8 cellular contexts compared by ENCODE assay signal in the genomic region with DNA sequence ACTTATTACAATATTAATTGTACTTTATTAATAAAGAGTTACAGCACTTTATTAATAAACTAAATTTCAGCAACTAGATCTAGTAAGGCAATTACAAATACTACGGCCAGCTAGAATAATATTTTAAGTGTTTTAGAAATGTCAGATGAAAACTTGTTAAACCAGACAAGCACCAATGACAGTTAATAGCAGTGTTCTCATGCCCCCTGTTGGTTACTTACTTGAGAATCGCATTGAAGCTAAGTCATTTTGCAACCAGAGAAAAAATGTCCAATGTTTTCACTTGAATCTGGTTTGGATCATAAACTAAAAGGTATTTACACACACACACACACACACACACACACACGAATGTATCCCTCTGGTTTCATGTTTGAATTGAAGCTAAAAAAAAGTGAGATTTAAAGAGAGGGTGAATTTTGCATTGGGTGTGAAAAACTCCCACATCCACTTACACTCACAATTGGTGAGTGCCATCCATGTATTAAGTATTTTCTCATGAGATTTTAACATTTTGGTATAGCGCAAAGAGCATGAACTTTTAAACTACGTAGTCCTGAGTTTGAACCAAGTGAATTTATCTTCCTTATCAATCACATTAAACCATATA.
DNase-seq lines count a peak whose midpoint lies in the region; ATAC-seq, FAIRE-seq and TF ChIP-seq lines count a peak whose summit lies in the region.

No MANE protein-coding gene starts in this region.

- BruUV-seq in Panc1 (replicated peaks; lab: Mats Ljungman, UMichigan) = no TSS peak

- CTCF ChIA-PET in Panc1 (lab: Charles Lee) = interaction anchor here (0.6 to 0.7 kb wide), 3 partner anchors 59 to 505 kb away, joined by 3 to 4 read pairs (median 4); no protein-coding TSS in a partner anchor

- POLR2A ChIA-PET in Panc1 (lab: Charles Lee) = no interaction called here

- TF ChIP-seq CTCF in D721Med (IDR thresholded peaks at IDR 0.05; ENCODE audit: insufficient read depth, missing control alignments) (peak; percentile 79), Panc1 (IDR thresholded peaks at IDR 0.05) (peak; percentile 44; the same call in 1 of the 2 replicates), testis (IDR thresholded peaks at IDR 0.05) (peak in 2 of 3 experiments; percentile 24 to 29)

- intact Hi-C loops in Panc1 (cut with micrococcal nuclease; ENCODE audit: unreplicated experiment) (loop anchor here (5.0 to 10.0 kb wide), 3 partner anchors 312 to 1175 kb away; no protein-coding TSS in a partner anchor), testis (cut with DNase I; ENCODE audit: low total_unique reads) (no loop called here)

- FAIRE-seq in D721Med (lab: Jason Lieb, UNC) = peak; percentile 93

- WGBS in testis, 2 donors = 36 to 39% methylated on average over 5 of the region's 5 CpGs

- H3K4me1 ChIP-seq in Panc1 (ENCODE audit: control insufficient read depth, insufficient read depth, low read length) (no peaks in the 10 kb centered on the region), testis (no peaks in the 10 kb centered on the region)

- H3K9me3 ChIP-seq in Panc1 (ENCODE audit: control insufficient read depth, insufficient read depth, low read depth, low read length) (no peaks in the 10 kb centered on the region), testis (no peaks in the 10 kb centered on the region)

- DNase-seq in D721Med (ENCODE audit: insufficient read length, low spot score) (no peak), Panc1 (ENCODE audit: low read depth, low spot score) (peak; percentile 12), fibroblast of the conjunctiva (ENCODE audit: low read depth) (peak; percentile 47), testis (peak; percentile 36)

- H3K27me3 ChIP-seq in Panc1 (ENCODE audit: control insufficient read depth, insufficient read depth, low read length) = no peaks in the 10 kb centered on the region
- H3K27me3 ChIP-seq in testis = no peaks in the 10 kb centered on the region

- in situ Hi-C loops in Panc1 (cut with HindIII; ENCODE audit: low pct_unique_long_range_greater_than_20kb, low sequenced_read_pairs) = no loop called here

- H3K4me3 ChIP-seq in Panc1 (ENCODE audit: low read depth in 2 of 2, low read length in 2 of 2) (no peak overlapping the region), testis (no peak overlapping the region)

- ATAC-seq in Panc1 (no peak), HG03571 (IDR thresholded peaks at IDR 0.05; ENCODE audit: unreplicated experiment) (no peak), GM18907 (IDR thresholded peaks at IDR 0.05; ENCODE audit: unreplicated experiment) (no peak), HG03159 (IDR thresholded peaks at IDR 0.05; ENCODE audit: unreplicated experiment) (no peak)

- TF ChIP-seq POLR2A in testis (IDR thresholded peaks at IDR 0.05) = no peak

- H3K27ac ChIP-seq in Panc1 (ENCODE audit: low read length) (no peak overlapping the region), testis (no peak overlapping the region)

- H3K36me3 ChIP-seq in Panc1 (ENCODE audit: control insufficient read depth, insufficient read depth, low read length) (no peaks in the 10 kb centered on the region), testis (ENCODE audit: low read depth, missing control alignments) (no peaks in the 10 kb centered on the region)

- peak; percentile 88 for TF ChIP-seq RAD21 in Ishikawa (IDR thresholded peaks at IDR 0.05; ENCODE audit: low read depth)

- no peak for TF ChIP-seq EP300 in Ishikawa (IDR thresholded peaks at IDR 0.05; ENCODE audit: borderline replicate concordance)

TF ChIP-seq in Ishikawa, 13 proteins besides CTCF, POLR2A, EP300 and RAD21:
- TF ChIP-seq TAF1 (IDR thresholded peaks at IDR 0.05; ENCODE audit: low read depth) (no peak), TCF12 (IDR thresholded peaks at IDR 0.05; ENCODE audit: low read depth) (no peak), TEAD4 (IDR thresholded peaks at IDR 0.05) (0 out of 2 replicates have a peak, but pooled peaks have one; percentile 15), CREB1 (IDR thresholded peaks at IDR 0.05; ENCODE audit: low read depth) (no peak), NFIC (IDR thresholded peaks at IDR 0.05) (no peak), FOXM1 (IDR thresholded peaks at IDR 0.05; ENCODE audit: borderline replicate concordance, low read depth) (no peak), CEBPB (IDR thresholded peaks at IDR 0.05) (0 out of 2 replicates have a peak, but pooled peaks have one; percentile 27)
- TF ChIP-seq, protein P1, sequence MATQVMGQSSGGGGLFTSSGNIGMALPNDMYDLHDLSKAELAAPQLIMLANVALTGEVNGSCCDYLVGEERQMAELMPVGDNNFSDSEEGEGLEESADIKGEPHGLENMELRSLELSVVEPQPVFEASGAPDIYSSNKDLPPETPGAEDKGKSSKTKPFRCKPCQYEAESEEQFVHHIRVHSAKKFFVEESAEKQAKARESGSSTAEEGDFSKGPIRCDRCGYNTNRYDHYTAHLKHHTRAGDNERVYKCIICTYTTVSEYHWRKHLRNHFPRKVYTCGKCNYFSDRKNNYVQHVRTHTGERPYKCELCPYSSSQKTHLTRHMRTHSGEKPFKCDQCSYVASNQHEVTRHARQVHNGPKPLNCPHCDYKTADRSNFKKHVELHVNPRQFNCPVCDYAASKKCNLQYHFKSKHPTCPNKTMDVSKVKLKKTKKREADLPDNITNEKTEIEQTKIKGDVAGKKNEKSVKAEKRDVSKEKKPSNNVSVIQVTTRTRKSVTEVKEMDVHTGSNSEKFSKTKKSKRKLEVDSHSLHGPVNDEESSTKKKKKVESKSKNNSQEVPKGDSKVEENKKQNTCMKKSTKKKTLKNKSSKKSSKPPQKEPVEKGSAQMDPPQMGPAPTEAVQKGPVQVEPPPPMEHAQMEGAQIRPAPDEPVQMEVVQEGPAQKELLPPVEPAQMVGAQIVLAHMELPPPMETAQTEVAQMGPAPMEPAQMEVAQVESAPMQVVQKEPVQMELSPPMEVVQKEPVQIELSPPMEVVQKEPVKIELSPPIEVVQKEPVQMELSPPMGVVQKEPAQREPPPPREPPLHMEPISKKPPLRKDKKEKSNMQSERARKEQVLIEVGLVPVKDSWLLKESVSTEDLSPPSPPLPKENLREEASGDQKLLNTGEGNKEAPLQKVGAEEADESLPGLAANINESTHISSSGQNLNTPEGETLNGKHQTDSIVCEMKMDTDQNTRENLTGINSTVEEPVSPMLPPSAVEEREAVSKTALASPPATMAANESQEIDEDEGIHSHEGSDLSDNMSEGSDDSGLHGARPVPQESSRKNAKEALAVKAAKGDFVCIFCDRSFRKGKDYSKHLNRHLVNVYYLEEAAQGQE (IDR thresholded peaks at IDR 0.05; ENCODE audit: low read depth) = no peak

Comparison
In these comparisons a context has a peak if more than half of its experiments do, and no peak if none do; other contexts are left out.
1. CTCF ChIP-seq: peak in every context shown above with its lines; median percentile 79 in D721Med; 44 in Panc1; 26 in testis.